ENCODE assay signal across 30 cellular contexts in the genomic region with DNA sequence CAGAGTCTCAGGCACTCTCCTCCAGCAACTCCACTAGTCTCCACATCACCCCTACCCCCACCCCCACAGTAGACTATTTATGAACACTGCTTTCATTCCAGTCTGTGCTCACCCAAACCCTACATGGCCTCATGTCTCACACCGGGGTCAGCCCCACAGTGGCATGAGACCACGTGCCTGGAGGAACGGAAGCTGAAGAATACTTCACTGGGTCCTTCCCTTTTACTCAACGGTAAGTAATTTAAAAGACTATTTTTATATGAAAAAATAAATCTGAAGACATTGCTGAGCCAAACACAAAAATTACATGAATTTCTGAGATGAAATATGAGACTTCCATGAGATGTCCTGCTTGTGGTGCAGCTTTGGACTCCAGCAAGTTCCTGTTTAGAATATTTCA. TPM values are rescaled to one million over a fixed set of nuclear protein-coding genes. Genes with fewer than 3 reads are reported as not detected.
DNase-seq lines count a peak whose midpoint lies in the region; ATAC-seq and TF ChIP-seq lines count a peak whose summit lies in the region.
"Had no signal": no experiment of that assay in that cellular context is flagged by ENCODE, and none has a peak within 500 bp of the region (broad histone marks: within the 10 kb centered on the region; RNA-seq: fewer than 3 reads in every experiment).

No MANE protein-coding gene starts in this region.

- ATAC-seq in HG02938 (IDR thresholded peaks at IDR 0.05; ENCODE audit: unreplicated experiment) = no peak
- no peak for ATAC-seq in GM18870 (IDR thresholded peaks at IDR 0.05; ENCODE audit: unreplicated experiment)
- ATAC-seq in stimulated activated naive CD8-positive, alpha-beta T cell treated with anti-CD3 and anti-CD28 coated beads, Interleukin-15, amount 100 ng/mL, for 72 hours = no peak

- peak overlapping the region; percentile 9 for H3K27ac Mint-ChIP-seq in Calu3 (ENCODE audit: unreplicated experiment)
- H3K27ac Mint-ChIP-seq in stimulated activated naive CD8-positive, alpha-beta T cell treated with anti-CD3 and anti-CD28 coated beads, Interleukin-15, amount 100 ng/mL, for 72 hours = no peak overlapping the region
- H3K27ac Mint-ChIP-seq: activated CD4-positive, alpha-beta memory T cell treated with anti-CD3 and anti-CD28 coated beads, Interleukin-2, amount 10 ng/mL, durations not matched to agents 7 days and 5 days; activated naive CD4-positive, alpha-beta T cell treated with anti-CD3 and anti-CD28 coated beads for 36 hours; naive B cell had no signal

- CTCF ChIA-PET in Calu3 (lab: Charles Lee) = interaction anchor here (0.7 kb wide), 1 partner anchor 292 kb away, joined by 3 read pairs; no protein-coding TSS in a partner anchor

- H3K27me3 Mint-ChIP-seq in Calu3 (ENCODE audit: unreplicated experiment) = peaks cover 32% of the 10 kb centered on the region
- peaks cover 37% of the 10 kb centered on the region for H3K27me3 Mint-ChIP-seq in stimulated activated naive CD8-positive, alpha-beta T cell treated with anti-CD3 and anti-CD28 coated beads, Interleukin-15, amount 100 ng/mL, for 72 hours

- no peak overlapping the region for H3K4me3 Mint-ChIP-seq in Calu3 (ENCODE audit: low read depth, unreplicated experiment)
- no peak overlapping the region for H3K4me3 Mint-ChIP-seq in stimulated activated naive CD8-positive, alpha-beta T cell treated with anti-CD3 and anti-CD28 coated beads, Interleukin-15, amount 100 ng/mL, for 72 hours
- H3K4me3 Mint-ChIP-seq: activated CD4-positive, alpha-beta memory T cell treated with anti-CD3 and anti-CD28 coated beads, Interleukin-2, amount 10 ng/mL, durations not matched to agents 7 days and 5 days; activated naive CD4-positive, alpha-beta T cell treated with anti-CD3 and anti-CD28 coated beads for 36 hours; naive B cell had no signal

- no peak for TF ChIP-seq CTCF in Calu3 (IDR thresholded peaks at IDR 0.05; ENCODE audit: unreplicated experiment)

- intact Hi-C loops in Calu3 (cut with micrococcal nuclease; ENCODE audit: unreplicated experiment) = no loop called here

- no TSS peak for BruUV-seq in Calu3 (replicated peaks; lab: Mats Ljungman, UMichigan)

- peaks cover 20% of the 10 kb centered on the region for H3K4me1 Mint-ChIP-seq in Calu3 (ENCODE audit: low read depth, unreplicated experiment)
- peaks cover 17% of the 10 kb centered on the region for H3K4me1 Mint-ChIP-seq in stimulated activated naive CD8-positive, alpha-beta T cell treated with anti-CD3 and anti-CD28 coated beads, Interleukin-15, amount 100 ng/mL, for 72 hours

- H3K9me3 Mint-ChIP-seq in Calu3 (ENCODE audit: low read depth, unreplicated experiment) = peaks cover 16% of the 10 kb centered on the region
- peaks cover 8 to 12% of the 10 kb centered on the region in 2 donors for H3K9me3 Mint-ChIP-seq in stimulated activated naive CD8-positive, alpha-beta T cell treated with anti-CD3 and anti-CD28 coated beads, Interleukin-15, amount 100 ng/mL, for 72 hours
- H3K9me3 Mint-ChIP-seq: activated CD4-positive, alpha-beta memory T cell treated with anti-CD3 and anti-CD28 coated beads, Interleukin-2, amount 10 ng/mL, durations not matched to agents 7 days and 5 days; activated naive CD4-positive, alpha-beta T cell treated with anti-CD3 and anti-CD28 coated beads for 36 hours had no signal

- DNase-seq in Calu3 (no peak), amniotic stem cell (lab: John Stamatoyannopoulos, UW) (peak; percentile 47), hepatic stellate cell (ENCODE audit: low spot score) (peak; percentile 70), stromal cell of bone marrow (ENCODE audit: low read depth) (peak; percentile 74), NCI-H187 (lab: John Stamatoyannopoulos, UW) (no peak)
- DNase-seq in stimulated activated naive CD8-positive, alpha-beta T cell treated with anti-CD3 and anti-CD28 coated beads, Interleukin-15, amount 100 ng/mL, for 72 hours = no peak
- DNase-seq: activated CD4-positive, alpha-beta memory T cell treated with anti-CD3 and anti-CD28 coated beads, Interleukin-2, amount 10 ng/mL, durations not matched to agents 7 days and 5 days; activated CD4-positive, alpha-beta T cell treated with anti-CD3 and anti-CD28 coated beads for 1 hour; activated CD8-positive, alpha-beta memory T cell treated with anti-CD3 and anti-CD28 coated beads, Interleukin-2, amount 50 U/mL, for 48 hours; activated naive CD4-positive, alpha-beta T cell treated with anti-CD3 and anti-CD28 coated beads for 36 hours; colonic mucosa; effector memory CD4-positive, alpha-beta T cell; glutamatergic neuron; islet precursor cell; KG1; MM.1S; naive B cell; NCI-H1417; NCI-H2081; NCI-H345; nucleus accumbens; Peyer's patch; SHP77 treated with DMSO at 0.1 percent for 48 hours; stimulated activated naive CD4-positive, alpha-beta T cell; testis; uterus had no signal

- H3K36me3 Mint-ChIP-seq in Calu3 (ENCODE audit: insufficient read depth, unreplicated experiment) = peaks cover 12% of the 10 kb centered on the region

RNA-seq across cellular contexts. Expression of gene SLC14A1, which starts 47.6 kb away (rescaled TPM):
- not detected in 2 replicates for total RNA-seq in Calu3 (2022)
- total RNA-seq: bronchial epithelial cell had no signal

RNA-seq across cellular contexts. Expression of gene SIGLEC15, which starts 53.9 kb away (rescaled TPM):
- 0.28 and 0.83 TPM in 2 replicates for total RNA-seq in Calu3 (2022)
- total RNA-seq: activated CD4-positive, alpha-beta memory T cell treated with anti-CD3 and anti-CD28 coated beads, Interleukin-2, amount 10 ng/mL, durations not matched to agents 7 days and 5 days; activated naive CD4-positive, alpha-beta T cell treated with anti-CD3 and anti-CD28 coated beads for 36 hours; colonic mucosa; skeletal muscle tissue had no signal

Comparison
In these comparisons a context has a peak if more than half of its experiments do, and no peak if none do; other contexts are left out.
1. DNase-seq: peak in amniotic stem cell (single experiment), hepatic stellate cell (single experiment) and stromal cell of bone marrow (single experiment); none in Calu3 (single experiment), NCI-H187 (0 of 2) and stimulated activated naive CD8-positive, alpha-beta T cell treated with anti-CD3 and anti-CD28 coated beads, Interleukin-15, amount 100 ng/mL, for 72 hours (0 of 2).